1 cellular context compared by ENCODE assay signal in the genomic region with DNA sequence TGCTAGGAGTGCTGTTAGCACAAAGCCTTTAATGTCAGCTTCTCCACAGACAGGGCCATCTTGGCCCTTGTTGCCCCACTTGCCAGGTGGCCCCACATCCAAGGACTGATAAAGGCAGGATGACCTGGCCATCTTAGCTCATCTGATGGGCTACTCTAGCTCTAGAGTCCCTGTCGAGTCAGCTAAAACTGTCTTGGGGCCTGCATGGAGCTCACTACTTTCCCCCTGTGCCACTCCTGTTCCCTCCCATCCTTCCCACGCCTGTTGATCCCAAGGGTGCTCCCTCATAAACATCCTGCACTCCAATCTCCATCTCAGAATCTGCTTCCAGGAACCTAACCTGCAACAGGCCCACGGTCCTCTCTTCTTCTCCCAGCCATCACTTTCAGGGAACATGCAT.
TF ChIP-seq lines count a peak whose summit lies in the region.

No MANE protein-coding gene starts in this region.

TF ChIP-seq in H1, 55 proteins besides CTCF, POLR2A, EP300 and RAD21:
- TF ChIP-seq RBBP5 (IDR thresholded peaks at IDR 0.05; ENCODE audit: borderline replicate concordance, low read depth, low read length): no peak
- no peak for TF ChIP-seq SAP30 (IDR thresholded peaks at IDR 0.05; ENCODE audit: insufficient read depth, insufficient replicate concordance, low read length)
- no peak for TF ChIP-seq TAF1 (IDR thresholded peaks at IDR 0.05; ENCODE audit: low read depth, low read length)
- no peak for TF ChIP-seq ZNF274 (IDR thresholded peaks at IDR 0.05; ENCODE audit: borderline replicate concordance, extremely low read depth, low read length)
- no peak for TF ChIP-seq POU5F1 (IDR thresholded peaks at IDR 0.05; ENCODE audit: low read depth, low read length)
- TF ChIP-seq KDM4A (IDR thresholded peaks at IDR 0.05; ENCODE audit: low read depth, low read length, severe bottlenecking): no peak
- TF ChIP-seq SUZ12 (IDR thresholded peaks at IDR 0.05; ENCODE audit: low read length): no peak
- no peak for TF ChIP-seq SP1 (IDR thresholded peaks at IDR 0.05; ENCODE audit: low read depth, low read length)
- no peak for TF ChIP-seq RXRA (IDR thresholded peaks at IDR 0.05; ENCODE audit: insufficient read depth, low read depth, low read length)
- TF ChIP-seq CEBPB (IDR thresholded peaks at IDR 0.05; ENCODE audit: low read depth, low read length): no peak
- no peak for TF ChIP-seq TEAD4 (IDR thresholded peaks at IDR 0.05; ENCODE audit: low read depth, low read length)
- no peak for TF ChIP-seq JUND (IDR thresholded peaks at IDR 0.05; ENCODE audit: low read length)
- TF ChIP-seq HDAC6 (IDR thresholded peaks at IDR 0.05; ENCODE audit: low read depth, low read length): no peak
- no peak for TF ChIP-seq SIX5 (IDR thresholded peaks at IDR 0.05; ENCODE audit: low read depth, low read length)
- no peak for TF ChIP-seq POLR2AphosphoS5 (IDR thresholded peaks at IDR 0.05; ENCODE audit: low read depth, low read length)
- no peak for TF ChIP-seq RNF2 (IDR thresholded peaks at IDR 0.05; ENCODE audit: borderline replicate concordance, low read depth, low read length, missing control alignments, poor library complexity, severe bottlenecking)
- TF ChIP-seq MAFK (IDR thresholded peaks at IDR 0.05; ENCODE audit: low read depth, low read length): no peak
- TF ChIP-seq, protein P1, sequence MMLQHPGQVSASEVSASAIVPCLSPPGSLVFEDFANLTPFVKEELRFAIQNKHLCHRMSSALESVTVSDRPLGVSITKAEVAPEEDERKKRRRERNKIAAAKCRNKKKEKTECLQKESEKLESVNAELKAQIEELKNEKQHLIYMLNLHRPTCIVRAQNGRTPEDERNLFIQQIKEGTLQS (IDR thresholded peaks at IDR 0.05; ENCODE audit: insufficient read depth, low read depth, low read length): no peak
- TF ChIP-seq GABPA (IDR thresholded peaks at IDR 0.05; ENCODE audit: borderline replicate concordance, insufficient read depth, low read length): no peak
